ENCODE assay signal across 1 cellular context in genomic region chr3:49738067-49738713, GRCh38.
TF ChIP-seq lines count a peak whose summit lies in the region.

No MANE protein-coding gene starts in this region.

TF ChIP-seq in GM23338, 12 proteins besides CTCF, POLR2A, EP300 and RAD21 (continued from another document):
- TF ChIP-seq REST (IDR thresholded peaks at IDR 0.05; ENCODE audit: unreplicated experiment) (no peak), EZH2 (IDR thresholded peaks at IDR 0.05; ENCODE audit: low read depth, unreplicated experiment) (no peak), ZNF462 (CRISPR knock-in tag; IDR thresholded peaks at IDR 0.05) (no peak), JUNB (IDR thresholded peaks at IDR 0.05; ENCODE audit: unreplicated experiment) (no peak), NANOG (IDR thresholded peaks at IDR 0.05; ENCODE audit: borderline replicate concordance) (no peak), ZNF331 (CRISPR knock-in tag; IDR thresholded peaks at IDR 0.05; ENCODE audit: low read depth) (no peak), CREB1 (CRISPR knock-in tag; IDR thresholded peaks at IDR 0.05; ENCODE audit: low read depth) (no peak), EZH2phosphoT487 (IDR thresholded peaks at IDR 0.05; ENCODE audit: unreplicated experiment) (no peak), POLR2AphosphoS5 (IDR thresholded peaks at IDR 0.05; ENCODE audit: low read depth) (no peak)
